Comparison of ENCODE assay signal across 1 cellular context in the genomic region with DNA sequence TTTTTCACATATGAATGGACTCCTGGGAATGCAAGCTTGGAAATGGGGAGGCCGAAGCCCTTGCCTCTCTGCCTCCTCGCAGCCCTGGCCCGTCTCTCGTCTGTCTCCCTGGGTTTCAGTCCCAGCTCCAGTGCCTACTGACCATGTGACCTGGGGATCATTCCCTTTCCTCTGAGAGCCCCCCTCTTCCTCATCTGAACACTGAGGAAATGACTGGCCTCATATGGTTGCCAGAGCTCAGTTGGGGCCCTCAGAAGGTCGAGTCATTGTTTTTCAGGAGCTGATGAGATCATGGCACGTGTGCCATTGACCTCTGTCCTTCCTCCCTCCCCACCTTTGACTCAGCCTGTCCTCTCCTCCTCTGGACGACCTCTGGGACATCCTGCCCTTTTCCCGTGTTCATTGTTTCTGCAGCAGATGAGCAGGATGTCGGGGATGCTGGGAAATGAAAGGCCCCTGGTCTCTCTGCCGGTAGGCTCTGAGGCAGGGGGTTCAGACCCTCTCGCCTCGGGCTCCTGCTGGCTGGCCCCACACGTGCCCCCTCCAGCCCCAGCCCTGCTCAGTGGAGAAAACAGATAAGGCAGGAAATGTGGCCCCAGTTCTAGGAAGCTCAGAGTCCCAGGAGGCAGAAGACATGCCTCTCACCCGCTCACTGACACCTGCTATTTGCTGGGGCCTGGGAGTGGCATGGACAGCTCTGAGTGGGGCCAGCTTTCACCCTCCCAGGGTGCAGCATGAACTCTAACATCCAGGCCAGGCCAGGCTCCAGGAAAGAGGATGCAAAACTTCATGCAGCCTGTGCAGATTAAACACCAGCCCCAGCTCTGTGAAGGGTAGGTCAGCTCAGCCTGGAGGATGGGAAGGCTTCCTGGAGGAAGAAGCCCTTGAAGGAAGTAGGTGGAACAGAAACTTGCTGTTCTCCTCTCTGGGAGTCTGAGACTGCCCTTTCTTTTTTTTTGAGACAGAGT.
A peak's percentile ranks its signal among the peaks of the same experiment; 100 is the strongest.
TF ChIP-seq lines count a peak whose summit lies in the region.

No MANE protein-coding gene starts in this region.

TF ChIP-seq in K562, 482 proteins besides CTCF, POLR2A, EP300 and RAD21 (continued from another document and continues in another):
- TF ChIP-seq, protein P1, sequence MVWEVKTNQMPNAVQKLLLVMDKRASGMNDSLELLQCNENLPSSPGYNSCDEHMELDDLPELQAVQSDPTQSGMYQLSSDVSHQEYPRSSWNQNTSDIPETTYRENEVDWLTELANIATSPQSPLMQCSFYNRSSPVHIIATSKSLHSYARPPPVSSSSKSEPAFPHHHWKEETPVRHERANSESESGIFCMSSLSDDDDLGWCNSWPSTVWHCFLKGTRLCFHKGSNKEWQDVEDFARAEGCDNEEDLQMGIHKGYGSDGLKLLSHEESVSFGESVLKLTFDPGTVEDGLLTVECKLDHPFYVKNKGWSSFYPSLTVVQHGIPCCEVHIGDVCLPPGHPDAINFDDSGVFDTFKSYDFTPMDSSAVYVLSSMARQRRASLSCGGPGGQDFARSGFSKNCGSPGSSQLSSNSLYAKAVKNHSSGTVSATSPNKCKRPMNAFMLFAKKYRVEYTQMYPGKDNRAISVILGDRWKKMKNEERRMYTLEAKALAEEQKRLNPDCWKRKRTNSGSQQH (CRISPR knock-in tag; IDR thresholded peaks at IDR 0.05), result no peak; the same call in 1 of the 2 replicates
- TF ChIP-seq SREBF1 (IDR thresholded peaks at IDR 0.05; ENCODE audit: borderline replicate concordance, low read depth, low read length), result no peak
- TF ChIP-seq CREBBP (IDR thresholded peaks at IDR 0.05; ENCODE audit: low read depth, low read length), result no peak
- TF ChIP-seq ZKSCAN8 (CRISPR knock-in tag; IDR thresholded peaks at IDR 0.05), result peak; percentile 85
- peak; percentile 90 for TF ChIP-seq ZNF644 (tag; IDR thresholded peaks at IDR 0.05; ENCODE audit: low read depth)
- TF ChIP-seq, protein P2, sequence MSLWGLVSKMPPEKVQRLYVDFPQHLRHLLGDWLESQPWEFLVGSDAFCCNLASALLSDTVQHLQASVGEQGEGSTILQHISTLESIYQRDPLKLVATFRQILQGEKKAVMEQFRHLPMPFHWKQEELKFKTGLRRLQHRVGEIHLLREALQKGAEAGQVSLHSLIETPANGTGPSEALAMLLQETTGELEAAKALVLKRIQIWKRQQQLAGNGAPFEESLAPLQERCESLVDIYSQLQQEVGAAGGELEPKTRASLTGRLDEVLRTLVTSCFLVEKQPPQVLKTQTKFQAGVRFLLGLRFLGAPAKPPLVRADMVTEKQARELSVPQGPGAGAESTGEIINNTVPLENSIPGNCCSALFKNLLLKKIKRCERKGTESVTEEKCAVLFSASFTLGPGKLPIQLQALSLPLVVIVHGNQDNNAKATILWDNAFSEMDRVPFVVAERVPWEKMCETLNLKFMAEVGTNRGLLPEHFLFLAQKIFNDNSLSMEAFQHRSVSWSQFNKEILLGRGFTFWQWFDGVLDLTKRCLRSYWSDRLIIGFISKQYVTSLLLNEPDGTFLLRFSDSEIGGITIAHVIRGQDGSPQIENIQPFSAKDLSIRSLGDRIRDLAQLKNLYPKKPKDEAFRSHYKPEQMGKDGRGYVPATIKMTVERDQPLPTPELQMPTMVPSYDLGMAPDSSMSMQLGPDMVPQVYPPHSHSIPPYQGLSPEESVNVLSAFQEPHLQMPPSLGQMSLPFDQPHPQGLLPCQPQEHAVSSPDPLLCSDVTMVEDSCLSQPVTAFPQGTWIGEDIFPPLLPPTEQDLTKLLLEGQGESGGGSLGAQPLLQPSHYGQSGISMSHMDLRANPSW (CRISPR knock-in tag; IDR thresholded peaks at IDR 0.05), result no peak
- no peak for TF ChIP-seq ZNF324 (CRISPR knock-in tag; IDR thresholded peaks at IDR 0.05)
- no peak for TF ChIP-seq EGR1 (conservative IDR thresholded peaks at IDR 0.05)
- TF ChIP-seq, protein P3, sequence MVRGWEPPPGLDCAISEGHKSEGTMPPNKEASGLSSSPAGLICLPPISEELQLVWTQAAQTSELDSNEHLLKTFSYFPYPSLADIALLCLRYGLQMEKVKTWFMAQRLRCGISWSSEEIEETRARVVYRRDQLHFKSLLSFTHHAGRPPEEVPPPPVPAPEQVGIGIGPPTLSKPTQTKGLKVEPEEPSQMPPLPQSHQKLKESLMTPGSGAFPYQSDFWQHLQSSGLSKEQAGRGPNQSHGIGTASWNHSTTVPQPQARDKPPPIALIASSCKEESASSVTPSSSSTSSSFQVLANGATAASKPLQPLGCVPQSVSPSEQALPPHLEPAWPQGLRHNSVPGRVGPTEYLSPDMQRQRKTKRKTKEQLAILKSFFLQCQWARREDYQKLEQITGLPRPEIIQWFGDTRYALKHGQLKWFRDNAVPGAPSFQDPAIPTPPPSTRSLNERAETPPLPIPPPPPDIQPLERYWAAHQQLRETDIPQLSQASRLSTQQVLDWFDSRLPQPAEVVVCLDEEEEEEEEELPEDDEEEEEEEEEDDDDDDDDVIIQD (CRISPR knock-in tag; IDR thresholded peaks at IDR 0.05), result no peak
- TF ChIP-seq, protein P4, sequence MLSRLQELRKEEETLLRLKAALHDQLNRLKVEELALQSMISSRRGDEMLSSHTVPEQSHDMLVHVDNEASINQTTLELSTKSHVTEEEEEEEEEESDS (CRISPR knock-in tag; IDR thresholded peaks at IDR 0.05), result no peak
- no peak for TF ChIP-seq ILF3 (IDR thresholded peaks at IDR 0.05; ENCODE audit: borderline replicate concordance)
- no peak for TF ChIP-seq GABPB2 (CRISPR knock-in tag; conservative IDR thresholded peaks at IDR 0.05)
- no peak for TF ChIP-seq TBL1XR1 (IDR thresholded peaks at IDR 0.05; ENCODE audit: low read length in 2 of 2)
- TF ChIP-seq, protein P5, sequence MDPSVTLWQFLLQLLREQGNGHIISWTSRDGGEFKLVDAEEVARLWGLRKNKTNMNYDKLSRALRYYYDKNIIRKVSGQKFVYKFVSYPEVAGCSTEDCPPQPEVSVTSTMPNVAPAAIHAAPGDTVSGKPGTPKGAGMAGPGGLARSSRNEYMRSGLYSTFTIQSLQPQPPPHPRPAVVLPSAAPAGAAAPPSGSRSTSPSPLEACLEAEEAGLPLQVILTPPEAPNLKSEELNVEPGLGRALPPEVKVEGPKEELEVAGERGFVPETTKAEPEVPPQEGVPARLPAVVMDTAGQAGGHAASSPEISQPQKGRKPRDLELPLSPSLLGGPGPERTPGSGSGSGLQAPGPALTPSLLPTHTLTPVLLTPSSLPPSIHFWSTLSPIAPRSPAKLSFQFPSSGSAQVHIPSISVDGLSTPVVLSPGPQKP (CRISPR knock-in tag; IDR thresholded peaks at IDR 0.05), result no peak
- TF ChIP-seq, protein P6, sequence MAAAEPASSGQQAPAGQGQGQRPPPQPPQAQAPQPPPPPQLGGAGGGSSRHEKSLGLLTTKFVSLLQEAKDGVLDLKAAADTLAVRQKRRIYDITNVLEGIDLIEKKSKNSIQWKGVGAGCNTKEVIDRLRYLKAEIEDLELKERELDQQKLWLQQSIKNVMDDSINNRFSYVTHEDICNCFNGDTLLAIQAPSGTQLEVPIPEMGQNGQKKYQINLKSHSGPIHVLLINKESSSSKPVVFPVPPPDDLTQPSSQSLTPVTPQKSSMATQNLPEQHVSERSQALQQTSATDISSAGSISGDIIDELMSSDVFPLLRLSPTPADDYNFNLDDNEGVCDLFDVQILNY (CRISPR knock-in tag; IDR thresholded peaks at IDR 0.05), result no peak
- peak; percentile 93 for TF ChIP-seq CTBP1 (IDR thresholded peaks at IDR 0.05; ENCODE audit: borderline replicate concordance)
- TF ChIP-seq, protein P7, sequence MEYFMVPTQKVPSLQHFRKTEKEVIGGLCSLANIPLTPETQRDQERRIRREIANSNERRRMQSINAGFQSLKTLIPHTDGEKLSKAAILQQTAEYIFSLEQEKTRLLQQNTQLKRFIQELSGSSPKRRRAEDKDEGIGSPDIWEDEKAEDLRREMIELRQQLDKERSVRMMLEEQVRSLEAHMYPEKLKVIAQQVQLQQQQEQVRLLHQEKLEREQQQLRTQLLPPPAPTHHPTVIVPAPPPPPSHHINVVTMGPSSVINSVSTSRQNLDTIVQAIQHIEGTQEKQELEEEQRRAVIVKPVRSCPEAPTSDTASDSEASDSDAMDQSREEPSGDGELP (CRISPR knock-in tag; IDR thresholded peaks at IDR 0.05; ENCODE audit: borderline replicate concordance), result peak; percentile 70
- TF ChIP-seq ARNT (IDR thresholded peaks at IDR 0.05), result peak; percentile 80 to 88; a peak in 2 of 4 replicates
- TF ChIP-seq, protein P8, sequence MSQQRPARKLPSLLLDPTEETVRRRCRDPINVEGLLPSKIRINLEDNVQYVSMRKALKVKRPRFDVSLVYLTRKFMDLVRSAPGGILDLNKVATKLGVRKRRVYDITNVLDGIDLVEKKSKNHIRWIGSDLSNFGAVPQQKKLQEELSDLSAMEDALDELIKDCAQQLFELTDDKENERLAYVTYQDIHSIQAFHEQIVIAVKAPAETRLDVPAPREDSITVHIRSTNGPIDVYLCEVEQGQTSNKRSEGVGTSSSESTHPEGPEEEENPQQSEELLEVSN (IDR thresholded peaks at IDR 0.05; ENCODE audit: borderline replicate concordance in 1 of 2, extremely low read depth in 1 of 2, insufficient read depth in 1 of 2, insufficient read length in 1 of 2, low read depth in 1 of 2, low read length in 1 of 2, poor library complexity in 1 of 2, severe bottlenecking in 1 of 2), result peak; percentile 80 to 91
- no peak for TF ChIP-seq ZNF133 (CRISPR knock-in tag; IDR thresholded peaks at IDR 0.05)
- TF ChIP-seq LCOR (CRISPR knock-in tag; IDR thresholded peaks at IDR 0.05), result peak; percentile 67
- TF ChIP-seq ARID1B (IDR thresholded peaks at IDR 0.05), result peak; percentile 91
- no peak for TF ChIP-seq KLF10 (CRISPR knock-in tag; IDR thresholded peaks at IDR 0.05)
- TF ChIP-seq FIP1L1 (IDR thresholded peaks at IDR 0.05; ENCODE audit: low read depth, low read length, poor library complexity, severe bottlenecking), result no peak
- TF ChIP-seq TRIM28 (IDR thresholded peaks at IDR 0.05), result peak; percentile 71; the same call in 1 of the 2 replicates
- no peak for TF ChIP-seq ZNF586 (CRISPR knock-in tag; conservative IDR thresholded peaks at IDR 0.05)
- TF ChIP-seq KDM5B (IDR thresholded peaks at IDR 0.05; ENCODE audit: insufficient replicate concordance, low read depth, low read length), result no peak
- TF ChIP-seq CBFB (CRISPR knock-in tag; IDR thresholded peaks at IDR 0.05), result peak; percentile 41; the same call in 1 of the 2 replicates
- TF ChIP-seq, protein P9, sequence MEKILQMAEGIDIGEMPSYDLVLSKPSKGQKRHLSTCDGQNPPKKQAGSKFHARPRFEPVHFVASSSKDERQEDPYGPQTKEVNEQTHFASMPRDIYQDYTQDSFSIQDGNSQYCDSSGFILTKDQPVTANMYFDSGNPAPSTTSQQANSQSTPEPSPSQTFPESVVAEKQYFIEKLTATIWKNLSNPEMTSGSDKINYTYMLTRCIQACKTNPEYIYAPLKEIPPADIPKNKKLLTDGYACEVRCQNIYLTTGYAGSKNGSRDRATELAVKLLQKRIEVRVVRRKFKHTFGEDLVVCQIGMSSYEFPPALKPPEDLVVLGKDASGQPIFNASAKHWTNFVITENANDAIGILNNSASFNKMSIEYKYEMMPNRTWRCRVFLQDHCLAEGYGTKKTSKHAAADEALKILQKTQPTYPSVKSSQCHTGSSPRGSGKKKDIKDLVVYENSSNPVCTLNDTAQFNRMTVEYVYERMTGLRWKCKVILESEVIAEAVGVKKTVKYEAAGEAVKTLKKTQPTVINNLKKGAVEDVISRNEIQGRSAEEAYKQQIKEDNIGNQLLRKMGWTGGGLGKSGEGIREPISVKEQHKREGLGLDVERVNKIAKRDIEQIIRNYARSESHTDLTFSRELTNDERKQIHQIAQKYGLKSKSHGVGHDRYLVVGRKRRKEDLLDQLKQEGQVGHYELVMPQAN (IDR thresholded peaks at IDR 0.05; ENCODE audit: borderline replicate concordance), result no peak
- TF ChIP-seq NFIX (CRISPR knock-in tag; IDR thresholded peaks at IDR 0.05; ENCODE audit: low read depth), result no peak
- peak; percentile 77 for TF ChIP-seq MAFG (tag; conservative IDR thresholded peaks at IDR 0.05)
- TF ChIP-seq CHD1 (IDR thresholded peaks at IDR 0.05; ENCODE audit: low read length), result no peak
- no peak for TF ChIP-seq ZNF780A (CRISPR knock-in tag; IDR thresholded peaks at IDR 0.05)
- TF ChIP-seq MIER1 (IDR thresholded peaks at IDR 0.05; ENCODE audit: low read depth), result no peak
- TF ChIP-seq SMARCA4 (IDR thresholded peaks at IDR 0.05), result peak; percentile 87
- TF ChIP-seq SP1 (CRISPR knock-in tag; IDR thresholded peaks at IDR 0.05), result no peak; the same call in 1 of the 2 replicates
- no peak for TF ChIP-seq ZSCAN32 (CRISPR knock-in tag; IDR thresholded peaks at IDR 0.05)
- TF ChIP-seq, protein P10, sequence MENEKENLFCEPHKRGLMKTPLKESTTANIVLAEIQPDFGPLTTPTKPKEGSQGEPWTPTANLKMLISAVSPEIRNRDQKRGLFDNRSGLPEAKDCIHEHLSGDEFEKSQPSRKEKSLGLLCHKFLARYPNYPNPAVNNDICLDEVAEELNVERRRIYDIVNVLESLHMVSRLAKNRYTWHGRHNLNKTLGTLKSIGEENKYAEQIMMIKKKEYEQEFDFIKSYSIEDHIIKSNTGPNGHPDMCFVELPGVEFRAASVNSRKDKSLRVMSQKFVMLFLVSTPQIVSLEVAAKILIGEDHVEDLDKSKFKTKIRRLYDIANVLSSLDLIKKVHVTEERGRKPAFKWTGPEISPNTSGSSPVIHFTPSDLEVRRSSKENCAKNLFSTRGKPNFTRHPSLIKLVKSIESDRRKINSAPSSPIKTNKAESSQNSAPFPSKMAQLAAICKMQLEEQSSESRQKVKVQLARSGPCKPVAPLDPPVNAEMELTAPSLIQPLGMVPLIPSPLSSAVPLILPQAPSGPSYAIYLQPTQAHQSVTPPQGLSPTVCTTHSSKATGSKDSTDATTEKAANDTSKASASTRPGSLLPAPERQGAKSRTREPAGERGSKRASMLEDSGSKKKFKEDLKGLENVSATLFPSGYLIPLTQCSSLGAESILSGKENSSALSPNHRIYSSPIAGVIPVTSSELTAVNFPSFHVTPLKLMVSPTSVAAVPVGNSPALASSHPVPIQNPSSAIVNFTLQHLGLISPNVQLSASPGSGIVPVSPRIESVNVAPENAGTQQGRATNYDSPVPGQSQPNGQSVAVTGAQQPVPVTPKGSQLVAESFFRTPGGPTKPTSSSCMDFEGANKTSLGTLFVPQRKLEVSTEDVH (IDR thresholded peaks at IDR 0.05; ENCODE audit: low read depth, partially characterized antibody), result no peak
- TF ChIP-seq, protein P11, sequence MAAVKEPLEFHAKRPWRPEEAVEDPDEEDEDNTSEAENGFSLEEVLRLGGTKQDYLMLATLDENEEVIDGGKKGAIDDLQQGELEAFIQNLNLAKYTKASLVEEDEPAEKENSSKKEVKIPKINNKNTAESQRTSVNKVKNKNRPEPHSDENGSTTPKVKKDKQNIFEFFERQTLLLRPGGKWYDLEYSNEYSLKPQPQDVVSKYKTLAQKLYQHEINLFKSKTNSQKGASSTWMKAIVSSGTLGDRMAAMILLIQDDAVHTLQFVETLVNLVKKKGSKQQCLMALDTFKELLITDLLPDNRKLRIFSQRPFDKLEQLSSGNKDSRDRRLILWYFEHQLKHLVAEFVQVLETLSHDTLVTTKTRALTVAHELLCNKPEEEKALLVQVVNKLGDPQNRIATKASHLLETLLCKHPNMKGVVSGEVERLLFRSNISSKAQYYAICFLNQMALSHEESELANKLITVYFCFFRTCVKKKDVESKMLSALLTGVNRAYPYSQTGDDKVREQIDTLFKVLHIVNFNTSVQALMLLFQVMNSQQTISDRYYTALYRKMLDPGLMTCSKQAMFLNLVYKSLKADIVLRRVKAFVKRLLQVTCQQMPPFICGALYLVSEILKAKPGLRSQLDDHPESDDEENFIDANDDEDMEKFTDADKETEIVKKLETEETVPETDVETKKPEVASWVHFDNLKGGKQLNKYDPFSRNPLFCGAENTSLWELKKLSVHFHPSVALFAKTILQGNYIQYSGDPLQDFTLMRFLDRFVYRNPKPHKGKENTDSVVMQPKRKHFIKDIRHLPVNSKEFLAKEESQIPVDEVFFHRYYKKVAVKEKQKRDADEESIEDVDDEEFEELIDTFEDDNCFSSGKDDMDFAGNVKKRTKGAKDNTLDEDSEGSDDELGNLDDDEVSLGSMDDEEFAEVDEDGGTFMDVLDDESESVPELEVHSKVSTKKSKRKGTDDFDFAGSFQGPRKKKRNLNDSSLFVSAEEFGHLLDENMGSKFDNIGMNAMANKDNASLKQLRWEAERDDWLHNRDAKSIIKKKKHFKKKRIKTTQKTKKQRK (IDR thresholded peaks at IDR 0.05; ENCODE audit: borderline replicate concordance, low read depth, low read length), result no peak
